11 cellular contexts compared by ENCODE assay signal in the genomic region with DNA sequence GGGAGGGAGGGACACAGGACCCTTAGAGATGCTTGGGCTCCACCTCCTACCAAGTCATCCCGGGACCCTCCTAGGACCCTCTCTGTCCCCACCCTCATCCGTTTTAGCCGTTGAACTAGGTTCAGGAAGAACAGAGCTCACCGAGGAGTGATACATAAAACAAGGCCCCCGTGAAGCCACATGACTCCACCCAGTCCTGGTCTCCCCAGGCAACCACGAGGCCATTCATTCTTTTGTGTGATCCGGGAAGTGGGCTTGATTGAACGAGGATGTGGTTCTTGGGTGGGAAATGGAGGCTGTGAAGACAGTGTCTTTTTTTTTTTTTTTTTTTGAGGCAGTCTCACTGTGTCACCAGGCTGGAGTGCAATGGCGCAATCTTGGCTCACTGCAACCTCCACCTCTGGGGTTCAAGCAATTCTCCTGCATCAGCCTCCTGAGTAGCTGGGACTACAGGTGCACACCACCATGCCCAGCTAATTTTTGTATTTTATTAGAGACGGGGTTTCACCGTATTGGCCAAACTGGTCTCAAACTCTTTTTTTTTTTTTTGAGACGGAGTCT. TPM values are rescaled to one million over a fixed set of nuclear protein-coding genes. Genes with fewer than 3 reads are reported as not detected.
A peak's percentile ranks its signal among the peaks of the same experiment; 100 is the strongest.
DNase-seq lines count a peak whose midpoint lies in the region; ATAC-seq and TF ChIP-seq lines count a peak whose summit lies in the region.
"Had no signal": no experiment of that assay in that cellular context is flagged by ENCODE, and none has a peak within 500 bp of the region (broad histone marks: within the 10 kb centered on the region; RNA-seq: fewer than 3 reads in every experiment).

No MANE protein-coding gene starts in this region.

- H3F3A ChIP-seq in neural progenitor cell (ENCODE audit: low read depth), result peaks cover 7% of the 10 kb centered on the region
- no peaks in the 10 kb centered on the region for H3F3A ChIP-seq in smooth muscle cell (ENCODE audit: low read depth)

- H3K27ac ChIP-seq in neural progenitor cell (no peak overlapping the region), smooth muscle cell (ENCODE audit: low read depth) (no peak overlapping the region), right atrium auricular region (no peak overlapping the region)
- H3K27ac ChIP-seq: parathyroid adenoma had no signal

- no peaks in the 10 kb centered on the region for H3K36me3 ChIP-seq in neural progenitor cell
- no peaks in the 10 kb centered on the region for H3K36me3 ChIP-seq in smooth muscle cell (ENCODE audit: low read depth)
- no peaks in the 10 kb centered on the region for H3K36me3 ChIP-seq in right atrium auricular region

- no peak overlapping the region for H3K4me3 Mint-ChIP-seq in activated T-cell treated with anti-CD3 and anti-CD28 coated beads, Interleukin-2, amount 50 U/mL, for 24 hours
- no peak overlapping the region for H3K4me3 Mint-ChIP-seq in neural progenitor cell
- peak overlapping the region; percentile 56 for H3K4me3 Mint-ChIP-seq in stimulated activated naive CD8-positive, alpha-beta T cell treated with anti-CD3 and anti-CD28 coated beads, Interleukin-15, Interleukin-2, amounts not matched to agents 100 ng/mL and 50 ng/mL, for 24 hours

- H2AFZ ChIP-seq in neural progenitor cell (replicated peaks) (no peak overlapping the region), smooth muscle cell (ENCODE audit: low read depth) (no peak overlapping the region)
- H2AFZ ChIP-seq: parathyroid adenoma had no signal

- no peaks in the 10 kb centered on the region for H4K20me1 ChIP-seq in neural progenitor cell (ENCODE audit: low read depth)
- H4K20me1 ChIP-seq in smooth muscle cell (ENCODE audit: low read depth), result no peaks in the 10 kb centered on the region

- peak; percentile 10 to 98 (median 67) for DNase-seq in T-helper 2 cell
- peak; percentile 70 for DNase-seq in activated T-cell treated with anti-CD3 and anti-CD28 coated beads, Interleukin-2, amount 50 U/mL, for 24 hours
- DNase-seq in neural progenitor cell (ENCODE audit: low spot score), result no peak
- DNase-seq in smooth muscle cell (lab: John Stamatoyannopoulos, UW; ENCODE audit: unreplicated experiment), result no peak
- no peak for DNase-seq in right atrium auricular region (ENCODE audit: low spot score)
- DNase-seq: hippocampal formation had no signal

- H3K27me3 ChIP-seq in neural progenitor cell (peaks cover 13% of the 10 kb centered on the region), smooth muscle cell (ENCODE audit: low read depth) (peaks cover 14% of the 10 kb centered on the region), right atrium auricular region (peaks cover 0 to 7% of the 10 kb centered on the region in 2 donors)

- H3K9me3 ChIP-seq in neural progenitor cell (ENCODE audit: low read depth) (no peaks in the 10 kb centered on the region), smooth muscle cell (replicated peaks; ENCODE audit: low read depth) (no peaks in the 10 kb centered on the region), right atrium auricular region (no peaks in the 10 kb centered on the region)

- H3K9ac ChIP-seq in neural progenitor cell (no peak overlapping the region), smooth muscle cell (ENCODE audit: low read depth) (no peak overlapping the region)
- H3K9ac ChIP-seq: parathyroid adenoma had no signal

- no peak for TF ChIP-seq CTCF in neural progenitor cell (IDR thresholded peaks at IDR 0.05)
- TF ChIP-seq CTCF in smooth muscle cell (IDR thresholded peaks at IDR 0.05; ENCODE audit: borderline replicate concordance, insufficient read depth, poor library complexity, severe bottlenecking), result no peak
- TF ChIP-seq CTCF in right atrium auricular region (IDR thresholded peaks at IDR 0.05), result no peak

- H3K36me3 Mint-ChIP-seq in activated T-cell treated with anti-CD3 and anti-CD28 coated beads, Interleukin-2, amount 50 U/mL, for 24 hours (ENCODE audit: low read depth), result no peaks in the 10 kb centered on the region
- no peaks in the 10 kb centered on the region for H3K36me3 Mint-ChIP-seq in neural progenitor cell
- H3K36me3 Mint-ChIP-seq in stimulated activated naive CD8-positive, alpha-beta T cell treated with anti-CD3 and anti-CD28 coated beads, Interleukin-15, Interleukin-2, amounts not matched to agents 100 ng/mL and 50 ng/mL, for 24 hours (ENCODE audit: low read depth), result peaks cover 6% of the 10 kb centered on the region

- H3K4me1 ChIP-seq in neural progenitor cell, result peaks cover 14% of the 10 kb centered on the region
- H3K4me1 ChIP-seq in smooth muscle cell (ENCODE audit: low read depth), result peaks cover 4% of the 10 kb centered on the region
- no peaks in the 10 kb centered on the region for H3K4me1 ChIP-seq in right atrium auricular region
- H3K4me1 ChIP-seq: parathyroid adenoma had no signal

- H3K27me3 Mint-ChIP-seq in activated T-cell treated with anti-CD3 and anti-CD28 coated beads, Interleukin-2, amount 50 U/mL, for 24 hours, result peaks cover 2% of the 10 kb centered on the region
- H3K27me3 Mint-ChIP-seq in neural progenitor cell (ENCODE audit: insufficient read depth, low read depth), result peaks cover 27% of the 10 kb centered on the region
- H3K27me3 Mint-ChIP-seq in stimulated activated naive CD8-positive, alpha-beta T cell treated with anti-CD3 and anti-CD28 coated beads, Interleukin-15, Interleukin-2, amounts not matched to agents 100 ng/mL and 50 ng/mL, for 24 hours, result peaks cover 16% of the 10 kb centered on the region

- H3K9me3 Mint-ChIP-seq in activated T-cell treated with anti-CD3 and anti-CD28 coated beads, Interleukin-2, amount 50 U/mL, for 24 hours, result peaks cover 5% of the 10 kb centered on the region
- H3K9me3 Mint-ChIP-seq in neural progenitor cell, result peaks cover 19% of the 10 kb centered on the region
- H3K9me3 Mint-ChIP-seq in stimulated activated naive CD8-positive, alpha-beta T cell treated with anti-CD3 and anti-CD28 coated beads, Interleukin-15, Interleukin-2, amounts not matched to agents 100 ng/mL and 50 ng/mL, for 24 hours, result peaks cover 7% of the 10 kb centered on the region

- H3K4me3 ChIP-seq in neural progenitor cell, result no peak overlapping the region
- no peak overlapping the region for H3K4me3 ChIP-seq in smooth muscle cell
- no peak overlapping the region for H3K4me3 ChIP-seq in right atrium auricular region
- H3K4me3 ChIP-seq: GM12878 had no signal

- H3K4me2 ChIP-seq in neural progenitor cell, result no peak overlapping the region
- no peak overlapping the region for H3K4me2 ChIP-seq in smooth muscle cell

- H3K79me2 ChIP-seq in neural progenitor cell (ENCODE audit: low read depth) (no peaks in the 10 kb centered on the region), smooth muscle cell (ENCODE audit: low read depth) (no peaks in the 10 kb centered on the region)
- H3K79me2 ChIP-seq: parathyroid adenoma had no signal

- no peak for ATAC-seq in HG02885 (IDR thresholded peaks at IDR 0.05; ENCODE audit: poor library complexity, unreplicated experiment)
- ATAC-seq: GM12878 had no signal

- peaks cover 51% of the 10 kb centered on the region for H3K4me1 Mint-ChIP-seq in activated T-cell treated with anti-CD3 and anti-CD28 coated beads, Interleukin-2, amount 50 U/mL, for 24 hours (ENCODE audit: low read depth)
- peaks cover 31% of the 10 kb centered on the region for H3K4me1 Mint-ChIP-seq in neural progenitor cell
- peaks cover 41% of the 10 kb centered on the region for H3K4me1 Mint-ChIP-seq in stimulated activated naive CD8-positive, alpha-beta T cell treated with anti-CD3 and anti-CD28 coated beads, Interleukin-15, Interleukin-2, amounts not matched to agents 100 ng/mL and 50 ng/mL, for 24 hours (ENCODE audit: low read depth)

- H3K27ac Mint-ChIP-seq in activated T-cell treated with anti-CD3 and anti-CD28 coated beads, Interleukin-2, amount 50 U/mL, for 24 hours, result peak overlapping the region; percentile 86
- peak overlapping the region; percentile 42 for H3K27ac Mint-ChIP-seq in neural progenitor cell
- peak overlapping the region; percentile 55 for H3K27ac Mint-ChIP-seq in stimulated activated naive CD8-positive, alpha-beta T cell treated with anti-CD3 and anti-CD28 coated beads, Interleukin-15, Interleukin-2, amounts not matched to agents 100 ng/mL and 50 ng/mL, for 24 hours

- WGBS in smooth muscle cell (ENCODE audit: low lambda C conversion rate), result 92% methylated on average over 12 of the region's 12 CpGs

RNA-seq across cellular contexts. Expression of gene TRARG1, which starts 14.8 kb away (rescaled TPM):
- total RNA-seq in neural progenitor cell (ENCODE audit: low replicate concordance) (0.06 TPM in 1 of 2 replicates, not detected in the other), smooth muscle cell (not detected in 2 replicates), right atrium auricular region (1 to 10 TPM in 1 of 2 donors, under 1 TPM in 1; 0.48 to 4.2 TPM)
- polyA plus RNA-seq in smooth muscle cell, result 0.09 TPM in 1 of 2 replicates, not detected in the other
- total RNA-seq: GM12878, RPMI7951 had no signal
- polyA plus RNA-seq: GM12878 had no signal

RNA-seq across cellular contexts. Expression of gene BHLHA9, which starts 24.0 kb away (rescaled TPM):
- total RNA-seq in neural progenitor cell (ENCODE audit: low replicate concordance) (not detected in 2 replicates), smooth muscle cell (not detected in 2 replicates), right atrium auricular region (not detected)
- polyA plus RNA-seq in smooth muscle cell, result not detected in 2 replicates
- total RNA-seq: GM12878, RPMI7951 had no signal
- polyA plus RNA-seq: GM12878 had no signal

Comparison
In these comparisons a context has a peak if more than half of its experiments do, and no peak if none do; other contexts are left out.
1. DNase-seq: peak in T-helper 2 cell (5 of 5) and activated T-cell treated with anti-CD3 and anti-CD28 coated beads, Interleukin-2, amount 50 U/mL, for 24 hours (single experiment); none in neural progenitor cell (single experiment), smooth muscle cell (single experiment) and right atrium auricular region (single experiment).
2. Peak in every context shown above with its lines, with median percentiles within 50 percentile points of each other: H3K27ac Mint-ChIP-seq.